ENCODE assay signal across 10 cellular contexts in the genomic region with DNA sequence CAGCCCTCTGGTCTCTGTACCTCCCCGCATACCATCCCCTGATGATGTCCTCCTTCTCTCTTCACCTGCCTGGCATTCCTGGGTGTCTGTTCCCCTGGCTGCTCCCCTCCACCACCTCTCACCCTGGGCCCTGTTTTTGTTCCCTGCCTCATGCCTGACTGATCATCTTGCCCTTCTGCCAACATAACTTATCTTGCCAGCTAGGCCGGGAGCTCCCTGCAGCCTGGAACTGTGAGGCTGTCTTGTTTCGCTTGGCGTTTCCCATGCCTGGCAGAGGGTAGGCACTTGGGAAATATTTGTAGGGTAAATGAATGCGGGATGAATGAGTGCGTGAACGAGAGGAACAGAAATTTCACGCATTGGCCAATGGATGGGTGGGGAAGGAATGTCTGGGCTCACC. TPM values are rescaled to one million over a fixed set of nuclear protein-coding genes. Genes with fewer than 3 reads are reported as not detected.
A peak's percentile ranks its signal among the peaks of the same experiment; 100 is the strongest.
DNase-seq lines count a peak whose midpoint lies in the region; ATAC-seq, FAIRE-seq and TF ChIP-seq lines count a peak whose summit lies in the region.
"Not testable (repeated sequence)": the region's sequence is repeated elsewhere in the genome, so short reads cannot be mapped to it uniquely, and the experiment has no call there.
"Had no signal": no experiment of that assay in that cellular context is flagged by ENCODE, and none has a peak within 500 bp of the region (broad histone marks: within the 10 kb centered on the region; RNA-seq: fewer than 3 reads in every experiment).

No MANE protein-coding gene starts in this region.

- H3K27ac Mint-ChIP-seq in astrocyte (ENCODE audit: unreplicated experiment), result peak overlapping the region; percentile 10
- peak overlapping the region; percentile 43 for H3K27ac Mint-ChIP-seq in neural progenitor cell

- not testable (repeated sequence) for H3K36me3 Mint-ChIP-seq in astrocyte (ENCODE audit: low read depth, unreplicated experiment); neural progenitor cell

- H3K36me3 ChIP-seq in astrocyte (ENCODE audit: insufficient read depth, low read length); neural progenitor cell: not testable (repeated sequence)

- H3K79me2 ChIP-seq in astrocyte (ENCODE audit: insufficient read depth, low read length); neural progenitor cell (ENCODE audit: low read depth): not testable (repeated sequence)

- TF ChIP-seq CTCF in astrocyte (IDR thresholded peaks at IDR 0.05; ENCODE audit: insufficient read depth, low read depth, low read length); neural progenitor cell (IDR thresholded peaks at IDR 0.05): not testable (repeated sequence)

- H3K9me3 Mint-ChIP-seq in astrocyte (ENCODE audit: unreplicated experiment); neural progenitor cell: not testable (repeated sequence)

- FAIRE-seq in astrocyte (lab: Jason Lieb, UNC), result not testable (repeated sequence)

- intact Hi-C loops in Right ventricle myocardium superior (cut with DNase I); left cardiac atrium (cut with DNase I): not testable (repeated sequence)

- H3K4me3 Mint-ChIP-seq in astrocyte (ENCODE audit: unreplicated experiment); neural progenitor cell: not testable (repeated sequence)

- H3K4me3 ChIP-seq in astrocyte (ENCODE audit: insufficient read depth, low read depth, low read length); neural progenitor cell: not testable (repeated sequence)

- ATAC-seq in Right ventricle myocardium superior (ENCODE audit: poor library complexity) (peak; percentile 45), left cardiac atrium (peak; percentile 47 to 73)

- not testable (repeated sequence) for H3K4me2 ChIP-seq in astrocyte (ENCODE audit: low read length); neural progenitor cell

- peaks cover 24% of the 10 kb centered on the region for H3K27me3 Mint-ChIP-seq in astrocyte (ENCODE audit: low read depth, unreplicated experiment)
- H3K27me3 Mint-ChIP-seq in neural progenitor cell (ENCODE audit: insufficient read depth, low read depth), result not testable (repeated sequence)

- not testable (repeated sequence) for H4K20me1 ChIP-seq in astrocyte (ENCODE audit: insufficient read depth, low read length); neural progenitor cell (ENCODE audit: low read depth)

- not testable (repeated sequence) for H3F3A ChIP-seq in neural progenitor cell (ENCODE audit: low read depth)

- not testable (repeated sequence) for H3K9ac ChIP-seq in astrocyte (ENCODE audit: low read length); neural progenitor cell

- not testable (repeated sequence) for H3K9me3 ChIP-seq in astrocyte (ENCODE audit: insufficient read depth, low read depth, low read length); neural progenitor cell (ENCODE audit: low read depth)

- DNase-seq in G401 (ENCODE audit: low spot score) (peak; percentile 86), cerebellar nuclear complex (lab: John Stamatoyannopoulos, UW) (peak; percentile 10 to 64)
- not testable (repeated sequence) for DNase-seq in astrocyte (ENCODE audit: low read depth); Right ventricle myocardium superior; left cardiac atrium; neural progenitor cell (ENCODE audit: low spot score)

- H2AFZ ChIP-seq in astrocyte (ENCODE audit: low read depth, low read length); neural progenitor cell (replicated peaks): not testable (repeated sequence)

- H3K4me1 ChIP-seq in astrocyte (ENCODE audit: insufficient read depth, low read length); neural progenitor cell: not testable (repeated sequence)

- in situ Hi-C loops in G401 (cut with HindIII; ENCODE audit: low sequenced_read_pairs), result not testable (repeated sequence)

- H3K4me1 Mint-ChIP-seq in astrocyte (ENCODE audit: low read depth, unreplicated experiment), result not testable (repeated sequence)
- H3K4me1 Mint-ChIP-seq in neural progenitor cell, result peaks cover 17% of the 10 kb centered on the region

- H3K27ac ChIP-seq in astrocyte (ENCODE audit: low read depth, low read length); neural progenitor cell: not testable (repeated sequence)

- H3K27me3 ChIP-seq in astrocyte (ENCODE audit: insufficient read depth, low read length); neural progenitor cell: not testable (repeated sequence)

RNA-seq across cellular contexts. Expression of a gene that starts 8.2 kb away (rescaled TPM):
- not detected in 2 replicates for total RNA-seq in G401 (2014; rRNA removed; shearing (Covaris generic))
- total RNA-seq in astrocyte, result 0.79 and 1.4 TPM in 2 replicates
- not detected for total RNA-seq in Right ventricle myocardium superior
- under 1 TPM; 0.58 to 0.71 TPM for total RNA-seq in left cardiac atrium
- total RNA-seq in neural progenitor cell (ENCODE audit: low replicate concordance), result 0.19 TPM in 1 of 2 replicates, not detected in the other
- total RNA-seq: CD4-positive, alpha-beta T cell; CD8-positive, alpha-beta memory T cell; Daoy; HFFc6 had no signal

RNA-seq across cellular contexts. Expression of a gene that starts 27.1 kb away (rescaled TPM):
- not detected in 2 replicates for total RNA-seq in G401 (2014; rRNA removed; shearing (Covaris generic))
- total RNA-seq in astrocyte, result 0.79 and 0.86 TPM in 2 replicates
- 0.83 TPM for total RNA-seq in Right ventricle myocardium superior
- total RNA-seq in left cardiac atrium, result 1 to 10 TPM in 1 of 2 donors, under 1 TPM in 1; 0.41 to 3.0 TPM
- 0.31 and 0.41 TPM in 2 replicates for total RNA-seq in neural progenitor cell (ENCODE audit: low replicate concordance)
- total RNA-seq: CD4-positive, alpha-beta T cell; CD8-positive, alpha-beta memory T cell; Daoy; HFFc6 had no signal

RNA-seq across cellular contexts. Expression of a gene that starts 45.9 kb away (rescaled TPM):
- total RNA-seq in G401 (2014; rRNA removed; shearing (Covaris generic)), result not detected in 2 replicates
- total RNA-seq in astrocyte (0.43 TPM in 1 of 2 replicates, not detected in the other), Right ventricle myocardium superior (not detected), left cardiac atrium (1 to 10 TPM in 1 of 2 donors, under 1 TPM in 1; 0.97 to 3.6 TPM), neural progenitor cell (ENCODE audit: low replicate concordance) (0.28 TPM in 1 of 2 replicates, not detected in the other)
- total RNA-seq: CD4-positive, alpha-beta T cell; CD8-positive, alpha-beta memory T cell; Daoy had no signal

RNA-seq across cellular contexts. Expression of a gene that starts 45.9 kb away (rescaled TPM):
- 7.3 and 9.5 TPM in 2 replicates for total RNA-seq in G401 (2014; rRNA removed; shearing (Covaris generic))
- total RNA-seq in astrocyte (12.2 and 17.7 TPM in 2 replicates), Right ventricle myocardium superior (0.73 TPM), left cardiac atrium (1 to 10 TPM; 1.1 to 2.3 TPM), neural progenitor cell (ENCODE audit: low replicate concordance) (5.1 and 7.0 TPM in 2 replicates)
- total RNA-seq: Daoy had no signal
